In the genomic region with DNA sequence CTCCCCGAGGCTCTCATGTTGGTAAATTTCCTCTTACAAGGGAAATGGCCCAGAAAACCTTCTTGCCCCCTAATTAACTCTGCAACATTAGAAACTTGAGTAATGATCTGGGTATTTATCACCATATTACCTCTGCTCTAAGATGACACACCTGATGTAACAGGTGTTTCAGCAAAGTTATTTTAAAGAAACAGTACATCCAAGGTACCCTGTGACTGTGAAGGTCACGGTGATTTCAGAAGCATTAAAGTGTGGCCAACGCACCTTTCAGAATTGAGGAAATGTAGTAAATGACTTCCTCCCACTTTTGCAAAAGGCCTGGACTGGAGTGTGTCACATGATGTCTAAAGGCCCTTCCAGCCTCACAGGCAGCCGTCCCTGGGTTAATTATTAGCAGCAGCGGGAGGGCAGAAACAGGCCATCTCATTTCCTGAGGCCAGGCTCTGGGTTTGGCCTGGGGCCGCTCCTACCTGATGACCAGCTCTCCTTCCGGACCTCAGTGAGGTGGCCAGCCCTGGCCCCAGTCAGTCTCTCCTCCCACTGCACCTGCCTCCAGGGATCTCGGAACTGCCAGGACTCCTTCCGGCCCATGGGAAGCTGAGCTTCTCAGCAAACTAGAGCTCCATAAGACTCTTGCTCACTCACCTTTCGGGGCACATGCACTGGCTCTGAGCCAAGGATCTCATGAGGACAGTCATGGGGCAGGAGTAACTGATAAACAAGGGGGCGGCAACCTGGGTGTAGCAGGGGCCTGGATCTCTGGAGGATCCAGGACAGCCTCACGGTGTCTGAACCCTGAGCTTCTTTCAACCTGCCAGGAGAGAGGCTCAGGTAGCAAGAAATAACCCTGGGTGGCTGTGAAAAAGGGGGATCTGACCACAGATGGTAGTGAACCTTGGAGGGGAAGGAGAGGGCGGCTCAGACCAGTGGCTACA, we compare ENCODE assay signal across 1 cellular context.
TF ChIP-seq lines count a peak whose summit lies in the region.

No MANE protein-coding gene starts in this region.

TF ChIP-seq in HepG2, 621 proteins besides CTCF, POLR2A, EP300 and RAD21 (continued from another document and continues in another):
- TF ChIP-seq, protein P1, sequence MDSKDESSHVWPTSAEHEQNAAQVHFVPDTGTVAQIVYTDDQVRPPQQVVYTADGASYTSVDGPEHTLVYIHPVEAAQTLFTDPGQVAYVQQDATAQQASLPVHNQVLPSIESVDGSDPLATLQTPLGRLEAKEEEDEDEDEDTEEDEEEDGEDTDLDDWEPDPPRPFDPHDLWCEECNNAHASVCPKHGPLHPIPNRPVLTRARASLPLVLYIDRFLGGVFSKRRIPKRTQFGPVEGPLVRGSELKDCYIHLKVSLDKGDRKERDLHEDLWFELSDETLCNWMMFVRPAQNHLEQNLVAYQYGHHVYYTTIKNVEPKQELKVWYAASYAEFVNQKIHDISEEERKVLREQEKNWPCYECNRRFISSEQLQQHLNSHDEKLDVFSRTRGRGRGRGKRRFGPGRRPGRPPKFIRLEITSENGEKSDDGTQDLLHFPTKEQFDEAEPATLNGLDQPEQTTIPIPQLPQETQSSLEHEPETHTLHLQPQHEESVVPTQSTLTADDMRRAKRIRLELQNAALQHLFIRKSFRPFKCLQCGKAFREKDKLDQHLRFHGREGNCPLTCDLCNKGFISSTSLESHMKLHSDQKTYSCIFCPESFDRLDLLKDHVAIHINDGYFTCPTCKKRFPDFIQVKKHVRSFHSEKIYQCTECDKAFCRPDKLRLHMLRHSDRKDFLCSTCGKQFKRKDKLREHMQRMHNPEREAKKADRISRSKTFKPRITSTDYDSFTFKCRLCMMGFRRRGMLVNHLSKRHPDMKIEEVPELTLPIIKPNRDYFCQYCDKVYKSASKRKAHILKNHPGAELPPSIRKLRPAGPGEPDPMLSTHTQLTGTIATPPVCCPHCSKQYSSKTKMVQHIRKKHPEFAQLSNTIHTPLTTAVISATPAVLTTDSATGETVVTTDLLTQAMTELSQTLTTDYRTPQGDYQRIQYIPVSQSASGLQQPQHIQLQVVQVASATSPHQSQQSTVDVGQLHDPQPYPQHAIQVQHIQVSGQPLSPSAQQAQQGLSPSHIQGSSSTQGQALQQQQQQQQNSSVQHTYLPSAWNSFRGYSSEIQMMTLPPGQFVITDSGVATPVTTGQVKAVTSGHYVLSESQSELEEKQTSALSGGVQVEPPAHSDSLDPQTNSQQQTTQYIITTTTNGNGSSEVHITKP (CRISPR knock-in tag; IDR thresholded peaks at IDR 0.05; ENCODE audit: low read depth), result 0 out of 2 replicates have a peak, but pooled peaks have one; percentile 23
- TF ChIP-seq, protein P2, sequence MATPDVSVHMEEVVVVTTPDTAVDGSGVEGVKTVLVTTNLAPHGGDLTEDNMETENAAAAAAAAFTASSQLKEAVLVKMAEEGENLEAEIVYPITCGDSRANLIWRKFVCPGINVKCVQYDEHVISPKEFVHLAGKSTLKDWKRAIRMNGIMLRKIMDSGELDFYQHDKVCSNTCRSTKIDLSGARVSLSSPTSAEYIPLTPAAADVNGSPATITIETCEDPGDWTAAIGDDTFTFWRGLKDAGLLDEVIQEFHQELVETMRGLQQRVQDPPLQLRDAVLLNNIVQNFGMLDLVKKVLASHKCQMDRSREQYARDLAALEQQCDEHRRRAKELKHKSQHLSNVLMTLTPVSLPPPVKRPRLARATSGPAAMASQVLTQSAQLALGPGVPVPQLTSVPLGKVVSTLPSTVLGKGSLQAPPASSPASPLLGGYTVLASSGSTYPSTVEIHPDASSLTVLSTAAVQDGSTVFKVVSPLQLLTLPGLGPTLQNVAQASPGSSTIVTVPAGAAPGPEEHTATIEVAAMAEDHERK (CRISPR knock-in tag; IDR thresholded peaks at IDR 0.05; ENCODE audit: low read depth), result no peak
- TF ChIP-seq MEF2D (CRISPR knock-in tag; IDR thresholded peaks at IDR 0.05) (peak; percentile 84), NR1H2 (CRISPR knock-in tag; IDR thresholded peaks at IDR 0.05; ENCODE audit: borderline replicate concordance, low read depth) (no peak), ZNF33B (CRISPR knock-in tag; IDR thresholded peaks at IDR 0.05) (peak; percentile 46; the same call in 1 of the 2 replicates), ZFP36 (IDR thresholded peaks at IDR 0.05; ENCODE audit: borderline replicate concordance, low read depth, low read length, partially characterized antibody) (no peak), HMGA1 (CRISPR knock-in tag; conservative IDR thresholded peaks at IDR 0.05) (no peak), AGO2 (optimal IDR thresholded peaks at IDR 0.05; ENCODE audit: low read depth, low read length) (no peak), HIVEP1 (CRISPR knock-in tag; IDR thresholded peaks at IDR 0.05) (no peak), ETV5 (CRISPR knock-in tag; IDR thresholded peaks at IDR 0.05; ENCODE audit: borderline replicate concordance) (peak; percentile 98), TGIF2 (CRISPR knock-in tag; IDR thresholded peaks at IDR 0.05) (peak; percentile 66; the same call in 1 of the 2 replicates), HMG20B (CRISPR knock-in tag; conservative IDR thresholded peaks at IDR 0.05) (0 out of 2 replicates have a peak, but pooled peaks have one; percentile 8), ZNF180 (CRISPR knock-in tag; IDR thresholded peaks at IDR 0.05; ENCODE audit: borderline replicate concordance, low read depth) (no peak), ZNF468 (CRISPR knock-in tag; IDR thresholded peaks at IDR 0.05) (0 out of 2 replicates have a peak, but pooled peaks have one; percentile 53), ZNF224 (CRISPR knock-in tag; IDR thresholded peaks at IDR 0.05) (peak; percentile 43; the same call in 1 of the 2 replicates), HOXA7 (CRISPR knock-in tag; IDR thresholded peaks at IDR 0.05) (no peak), KDM5A (IDR thresholded peaks at IDR 0.05; ENCODE audit: borderline replicate concordance, low read length) (peak; percentile 47; the same call in 1 of the 2 replicates), ZMYM3 (CRISPR knock-in tag; IDR thresholded peaks at IDR 0.05) (peak; percentile 81), GPN1 (CRISPR knock-in tag; IDR thresholded peaks at IDR 0.05; ENCODE audit: borderline replicate concordance) (no peak), SSRP1 (CRISPR knock-in tag; IDR thresholded peaks at IDR 0.05) (peak; percentile 79; the same call in 1 of the 2 replicates), ZFP82 (CRISPR knock-in tag; IDR thresholded peaks at IDR 0.05; ENCODE audit: borderline replicate concordance) (no peak), ZNF124 (CRISPR knock-in tag; IDR thresholded peaks at IDR 0.05) (peak; percentile 60; the same call in 1 of the 2 replicates), HNF4A (CRISPR knock-in tag; IDR thresholded peaks at IDR 0.05) (peak; percentile 53), CENPX (CRISPR knock-in tag; IDR thresholded peaks at IDR 0.05) (no peak), CC2D1A (CRISPR knock-in tag; IDR thresholded peaks at IDR 0.05) (no peak), ZC3H13 (CRISPR knock-in tag; IDR thresholded peaks at IDR 0.05) (no peak), NRL (CRISPR knock-in tag; IDR thresholded peaks at IDR 0.05; ENCODE audit: borderline replicate concordance) (peak; percentile 82; the same call in 1 of the 2 replicates), CBX2 (IDR thresholded peaks at IDR 0.05; ENCODE audit: low read depth, low read length) (no peak), CBX2 (CRISPR knock-in tag; IDR thresholded peaks at IDR 0.05; ENCODE audit: low read depth) (no peak), HOXA9 (CRISPR knock-in tag; IDR thresholded peaks at IDR 0.05; ENCODE audit: borderline replicate concordance) (no peak), KLF9 (CRISPR knock-in tag; IDR thresholded peaks at IDR 0.05; ENCODE audit: low read depth) (no peak), ZSCAN30 (CRISPR knock-in tag; IDR thresholded peaks at IDR 0.05) (0 out of 2 replicates have a peak, but pooled peaks have one; percentile 34), DPF2 (CRISPR knock-in tag; IDR thresholded peaks at IDR 0.05; ENCODE audit: borderline replicate concordance, low read depth) (peak; percentile 53; the same call in 1 of the 2 replicates), ZNF343 (CRISPR knock-in tag; IDR thresholded peaks at IDR 0.05) (0 out of 2 replicates have a peak, but pooled peaks have one; percentile 48), ZFY (CRISPR knock-in tag; IDR thresholded peaks at IDR 0.05) (peak; percentile 82)
- TF ChIP-seq, protein P3, sequence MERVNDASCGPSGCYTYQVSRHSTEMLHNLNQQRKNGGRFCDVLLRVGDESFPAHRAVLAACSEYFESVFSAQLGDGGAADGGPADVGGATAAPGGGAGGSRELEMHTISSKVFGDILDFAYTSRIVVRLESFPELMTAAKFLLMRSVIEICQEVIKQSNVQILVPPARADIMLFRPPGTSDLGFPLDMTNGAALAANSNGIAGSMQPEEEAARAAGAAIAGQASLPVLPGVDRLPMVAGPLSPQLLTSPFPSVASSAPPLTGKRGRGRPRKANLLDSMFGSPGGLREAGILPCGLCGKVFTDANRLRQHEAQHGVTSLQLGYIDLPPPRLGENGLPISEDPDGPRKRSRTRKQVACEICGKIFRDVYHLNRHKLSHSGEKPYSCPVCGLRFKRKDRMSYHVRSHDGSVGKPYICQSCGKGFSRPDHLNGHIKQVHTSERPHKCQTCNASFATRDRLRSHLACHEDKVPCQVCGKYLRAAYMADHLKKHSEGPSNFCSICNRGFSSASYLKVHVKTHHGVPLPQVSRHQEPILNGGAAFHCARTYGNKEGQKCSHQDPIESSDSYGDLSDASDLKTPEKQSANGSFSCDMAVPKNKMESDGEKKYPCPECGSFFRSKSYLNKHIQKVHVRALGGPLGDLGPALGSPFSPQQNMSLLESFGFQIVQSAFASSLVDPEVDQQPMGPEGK (CRISPR knock-in tag; IDR thresholded peaks at IDR 0.05), result peak; percentile 36; the same call in 1 of the 2 replicates
- TF ChIP-seq, protein P4, sequence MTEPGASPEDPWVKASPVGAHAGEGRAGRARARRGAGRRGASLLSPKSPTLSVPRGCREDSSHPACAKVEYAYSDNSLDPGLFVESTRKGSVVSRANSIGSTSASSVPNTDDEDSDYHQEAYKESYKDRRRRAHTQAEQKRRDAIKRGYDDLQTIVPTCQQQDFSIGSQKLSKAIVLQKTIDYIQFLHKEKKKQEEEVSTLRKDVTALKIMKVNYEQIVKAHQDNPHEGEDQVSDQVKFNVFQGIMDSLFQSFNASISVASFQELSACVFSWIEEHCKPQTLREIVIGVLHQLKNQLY (CRISPR knock-in tag; IDR thresholded peaks at IDR 0.05), result peak; percentile 65; the same call in 1 of the 2 replicates
- TF ChIP-seq, protein P5, sequence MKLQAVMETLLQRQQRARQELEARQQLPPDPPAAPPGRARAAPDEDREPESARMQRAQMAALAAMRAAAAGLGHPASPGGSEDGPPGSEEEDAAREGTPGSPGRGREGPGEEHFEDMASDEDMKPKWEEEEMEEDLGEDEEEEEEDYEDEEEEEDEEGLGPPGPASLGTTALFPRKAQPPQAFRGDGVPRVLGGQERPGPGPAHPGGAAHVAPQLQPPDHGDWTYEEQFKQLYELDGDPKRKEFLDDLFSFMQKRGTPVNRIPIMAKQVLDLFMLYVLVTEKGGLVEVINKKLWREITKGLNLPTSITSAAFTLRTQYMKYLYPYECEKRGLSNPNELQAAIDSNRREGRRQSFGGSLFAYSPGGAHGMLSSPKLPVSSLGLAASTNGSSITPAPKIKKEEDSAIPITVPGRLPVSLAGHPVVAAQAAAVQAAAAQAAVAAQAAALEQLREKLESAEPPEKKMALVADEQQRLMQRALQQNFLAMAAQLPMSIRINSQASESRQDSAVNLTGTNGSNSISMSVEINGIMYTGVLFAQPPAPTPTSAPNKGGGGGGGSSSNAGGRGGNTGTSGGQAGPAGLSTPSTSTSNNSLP (IDR thresholded peaks at IDR 0.05; ENCODE audit: low read depth, low read length), result no peak
- TF ChIP-seq, protein P6, sequence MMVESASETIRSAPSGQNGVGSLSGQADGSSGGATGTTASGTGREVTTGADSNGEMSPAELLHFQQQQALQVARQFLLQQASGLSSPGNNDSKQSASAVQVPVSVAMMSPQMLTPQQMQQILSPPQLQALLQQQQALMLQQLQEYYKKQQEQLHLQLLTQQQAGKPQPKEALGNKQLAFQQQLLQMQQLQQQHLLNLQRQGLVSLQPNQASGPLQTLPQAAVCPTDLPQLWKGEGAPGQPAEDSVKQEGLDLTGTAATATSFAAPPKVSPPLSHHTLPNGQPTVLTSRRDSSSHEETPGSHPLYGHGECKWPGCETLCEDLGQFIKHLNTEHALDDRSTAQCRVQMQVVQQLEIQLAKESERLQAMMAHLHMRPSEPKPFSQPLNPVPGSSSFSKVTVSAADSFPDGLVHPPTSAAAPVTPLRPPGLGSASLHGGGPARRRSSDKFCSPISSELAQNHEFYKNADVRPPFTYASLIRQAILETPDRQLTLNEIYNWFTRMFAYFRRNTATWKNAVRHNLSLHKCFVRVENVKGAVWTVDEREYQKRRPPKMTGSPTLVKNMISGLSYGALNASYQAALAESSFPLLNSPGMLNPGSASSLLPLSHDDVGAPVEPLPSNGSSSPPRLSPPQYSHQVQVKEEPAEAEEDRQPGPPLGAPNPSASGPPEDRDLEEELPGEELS (CRISPR knock-in tag; IDR thresholded peaks at IDR 0.05), result peak; percentile 77
- TF ChIP-seq, protein P7, sequence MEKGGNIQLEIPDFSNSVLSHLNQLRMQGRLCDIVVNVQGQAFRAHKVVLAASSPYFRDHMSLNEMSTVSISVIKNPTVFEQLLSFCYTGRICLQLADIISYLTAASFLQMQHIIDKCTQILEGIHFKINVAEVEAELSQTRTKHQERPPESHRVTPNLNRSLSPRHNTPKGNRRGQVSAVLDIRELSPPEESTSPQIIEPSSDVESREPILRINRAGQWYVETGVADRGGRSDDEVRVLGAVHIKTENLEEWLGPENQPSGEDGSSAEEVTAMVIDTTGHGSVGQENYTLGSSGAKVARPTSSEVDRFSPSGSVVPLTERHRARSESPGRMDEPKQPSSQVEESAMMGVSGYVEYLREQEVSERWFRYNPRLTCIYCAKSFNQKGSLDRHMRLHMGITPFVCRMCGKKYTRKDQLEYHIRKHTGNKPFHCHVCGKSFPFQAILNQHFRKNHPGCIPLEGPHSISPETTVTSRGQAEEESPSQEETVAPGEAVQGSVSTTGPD (CRISPR knock-in tag; IDR thresholded peaks at IDR 0.05), result no peak
- TF ChIP-seq, protein P8, sequence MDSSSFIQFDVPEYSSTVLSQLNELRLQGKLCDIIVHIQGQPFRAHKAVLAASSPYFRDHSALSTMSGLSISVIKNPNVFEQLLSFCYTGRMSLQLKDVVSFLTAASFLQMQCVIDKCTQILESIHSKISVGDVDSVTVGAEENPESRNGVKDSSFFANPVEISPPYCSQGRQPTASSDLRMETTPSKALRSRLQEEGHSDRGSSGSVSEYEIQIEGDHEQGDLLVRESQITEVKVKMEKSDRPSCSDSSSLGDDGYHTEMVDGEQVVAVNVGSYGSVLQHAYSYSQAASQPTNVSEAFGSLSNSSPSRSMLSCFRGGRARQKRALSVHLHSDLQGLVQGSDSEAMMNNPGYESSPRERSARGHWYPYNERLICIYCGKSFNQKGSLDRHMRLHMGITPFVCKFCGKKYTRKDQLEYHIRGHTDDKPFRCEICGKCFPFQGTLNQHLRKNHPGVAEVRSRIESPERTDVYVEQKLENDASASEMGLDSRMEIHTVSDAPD (CRISPR knock-in tag; IDR thresholded peaks at IDR 0.05), result peak; percentile 51; the same call in 1 of the 2 replicates
- TF ChIP-seq, protein P9, sequence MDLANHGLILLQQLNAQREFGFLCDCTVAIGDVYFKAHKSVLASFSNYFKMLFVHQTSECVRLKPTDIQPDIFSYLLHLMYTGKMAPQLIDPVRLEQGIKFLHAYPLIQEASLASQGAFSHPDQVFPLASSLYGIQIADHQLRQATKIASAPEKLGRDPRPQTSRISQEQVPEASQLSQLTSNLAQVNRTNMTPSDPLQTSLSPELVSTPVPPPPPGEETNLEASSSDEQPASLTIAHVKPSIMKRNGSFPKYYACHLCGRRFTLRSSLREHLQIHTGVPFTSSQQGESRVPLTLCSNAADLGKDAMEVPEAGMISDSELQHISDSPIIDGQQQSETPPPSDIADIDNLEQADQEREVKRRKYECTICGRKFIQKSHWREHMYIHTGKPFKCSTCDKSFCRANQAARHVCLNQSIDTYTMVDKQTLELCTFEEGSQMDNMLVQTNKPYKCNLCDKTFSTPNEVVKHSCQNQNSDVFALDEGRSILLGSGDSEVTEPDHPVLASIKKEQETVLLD (CRISPR knock-in tag; IDR thresholded peaks at IDR 0.05; ENCODE audit: low read depth), result no peak
